In genomic region chr9:134134949-134135342, GRCh38 we compare ENCODE assay signal across 8 cellular contexts. TPM values are rescaled to one million over a fixed set of nuclear protein-coding genes. Genes with fewer than 3 reads are reported as not detected.
DNase-seq lines count a peak whose midpoint lies in the region; ATAC-seq and TF ChIP-seq lines count a peak whose summit lies in the region.

No MANE protein-coding gene starts in this region.

- ATAC-seq in HG03135 (IDR thresholded peaks at IDR 0.05; ENCODE audit: unreplicated experiment), result peak; percentile 10
- ATAC-seq in left lung, result peak; percentile 0
- ATAC-seq in HG02938 (IDR thresholded peaks at IDR 0.05; ENCODE audit: unreplicated experiment), result no peak

- H3K4me1 ChIP-seq in adrenal gland (replicated peaks in 1 of 2), result peaks cover 26 to 33% of the 10 kb centered on the region in 2 donors
- peaks cover 28 to 48% of the 10 kb centered on the region in 2 donors for H3K4me1 ChIP-seq in left lung
- peaks cover 53 to 66% of the 10 kb centered on the region in 2 donors for H3K4me1 ChIP-seq in thyroid gland

- DNase-seq in Calu3, result no peak
- peak in 1 of 7 donors; percentile 33 for DNase-seq in adrenal gland
- DNase-seq in left lung, result no peak
- DNase-seq in thyroid gland, result no peak
- no peak for DNase-seq in NCI-H524 treated with DMSO at 0.1 percent for 48 hours (lab: John Stamatoyannopoulos, UW)
- DNase-seq in NCI-H1930 (lab: John Stamatoyannopoulos, UW), result no peak

- no peak overlapping the region for H3K27ac Mint-ChIP-seq in Calu3 (ENCODE audit: unreplicated experiment)

- 20 to 76% (median 35%) methylated on average over 2 to 7 of the region's 7 CpGs for WGBS in adrenal gland, 4 donors
- 20 to 21% methylated on average over 7 of the region's 7 CpGs for WGBS in thyroid gland, 2 donors

- H3K27ac ChIP-seq in adrenal gland (peak overlapping the region in 4 of 5 donors; percentile 72 to 88 (median 84)), left lung (peak overlapping the region; percentile 86 to 90), thyroid gland (peak overlapping the region; percentile 85 to 90 (median 89))

- H3K4me1 Mint-ChIP-seq in Calu3 (ENCODE audit: low read depth, unreplicated experiment), result peaks cover 24% of the 10 kb centered on the region

- intact Hi-C loops in Calu3 (cut with micrococcal nuclease; ENCODE audit: unreplicated experiment) (no loop called here), adrenal gland (cut with DNase I) (loop anchor here in 1 of 2 donors (5.0 kb wide), 1 partner anchor 63 kb away; no protein-coding TSS in a partner anchor), left lung (cut with DNase I) (no loop called here), thyroid gland (cut with DNase I) (loop anchor here (10.0 kb wide), 1 partner anchor 70 kb away; the partner anchor contains the start of gene BRD3)

- BruUV-seq in Calu3 (replicated peaks; lab: Mats Ljungman, UMichigan), result no TSS peak

- no peaks in the 10 kb centered on the region for H3K27me3 Mint-ChIP-seq in Calu3 (ENCODE audit: unreplicated experiment)

- TF ChIP-seq POLR2A in adrenal gland (IDR thresholded peaks at IDR 0.05) (no peak), thyroid gland (IDR thresholded peaks at IDR 0.05) (no peak)

- H3K36me3 ChIP-seq in adrenal gland (replicated peaks in 1 of 2) (peaks cover 0 to 3% of the 10 kb centered on the region in 2 donors), left lung (peaks cover 0 to 9% of the 10 kb centered on the region in 2 donors), thyroid gland (no peaks in the 10 kb centered on the region)

- peaks cover 38% of the 10 kb centered on the region for H3K36me3 Mint-ChIP-seq in Calu3 (ENCODE audit: insufficient read depth, unreplicated experiment)

- H3K4me3 ChIP-seq in adrenal gland, result peak overlapping the region; percentile 63 to 94 (median 82)
- peak overlapping the region; percentile 79 to 82 for H3K4me3 ChIP-seq in left lung
- H3K4me3 ChIP-seq in thyroid gland (replicated peaks in 1 of 3), result peak overlapping the region; percentile 81 to 95 (median 84)

- H3K4me3 Mint-ChIP-seq in Calu3 (ENCODE audit: low read depth, unreplicated experiment), result peak overlapping the region; percentile 84

- H3K9me3 Mint-ChIP-seq in Calu3 (ENCODE audit: low read depth, unreplicated experiment), result no peaks in the 10 kb centered on the region

- TF ChIP-seq CTCF in Calu3 (IDR thresholded peaks at IDR 0.05; ENCODE audit: unreplicated experiment), result no peak
- TF ChIP-seq CTCF in adrenal gland (IDR thresholded peaks at IDR 0.05), result no peak
- no peak for TF ChIP-seq CTCF in left lung (IDR thresholded peaks at IDR 0.05)
- no peak for TF ChIP-seq CTCF in thyroid gland (IDR thresholded peaks at IDR 0.05)

- CTCF ChIA-PET in Calu3 (lab: Charles Lee), result interaction anchor here (1.1 kb wide), 1 partner anchor 28 kb away, joined by 3 read pairs; no protein-coding TSS in a partner anchor

- no peaks in the 10 kb centered on the region for H3K9me3 ChIP-seq in adrenal gland (replicated peaks in 1 of 3)
- no peaks in the 10 kb centered on the region for H3K9me3 ChIP-seq in left lung
- no peaks in the 10 kb centered on the region for H3K9me3 ChIP-seq in thyroid gland

- no peaks in the 10 kb centered on the region for H3K27me3 ChIP-seq in adrenal gland
- no peaks in the 10 kb centered on the region for H3K27me3 ChIP-seq in left lung
- H3K27me3 ChIP-seq in thyroid gland, result no peaks in the 10 kb centered on the region

RNA-seq across cellular contexts. Expression of gene WDR5, which starts 0.9 kb away (rescaled TPM):
- total RNA-seq in Calu3 (2022), result 27.5 and 30.1 TPM in 2 replicates
- 10 to 100 TPM; 19.0 to 28.5 (median 26.4) TPM for total RNA-seq in adrenal gland
- 10 to 100 TPM; 18.5 to 21.4 (median 19.5) TPM for polyA plus RNA-seq in adrenal gland
- total RNA-seq in left lung, result 10 to 100 TPM; 23.7 to 32.2 TPM
- 10 to 100 TPM; 24.1 to 40.1 (median 27.1) TPM for total RNA-seq in thyroid gland

RNA-seq across cellular contexts. Expression of gene RNU6ATAC, which starts 29.4 kb away (rescaled TPM):
- total RNA-seq in Calu3 (2022), result 32.4 and 111 TPM in 2 replicates
- 100 to 1,000 TPM in 1 of 8 donors, 10 to 100 TPM in 3, not detected in 4; 20.2 to 101 (median 59.5) TPM for total RNA-seq in adrenal gland
- not detected for polyA plus RNA-seq in adrenal gland
- 100 to 1,000 TPM; 105 to 106 TPM for total RNA-seq in left lung
- not detected for total RNA-seq in thyroid gland
